In the genomic region with DNA sequence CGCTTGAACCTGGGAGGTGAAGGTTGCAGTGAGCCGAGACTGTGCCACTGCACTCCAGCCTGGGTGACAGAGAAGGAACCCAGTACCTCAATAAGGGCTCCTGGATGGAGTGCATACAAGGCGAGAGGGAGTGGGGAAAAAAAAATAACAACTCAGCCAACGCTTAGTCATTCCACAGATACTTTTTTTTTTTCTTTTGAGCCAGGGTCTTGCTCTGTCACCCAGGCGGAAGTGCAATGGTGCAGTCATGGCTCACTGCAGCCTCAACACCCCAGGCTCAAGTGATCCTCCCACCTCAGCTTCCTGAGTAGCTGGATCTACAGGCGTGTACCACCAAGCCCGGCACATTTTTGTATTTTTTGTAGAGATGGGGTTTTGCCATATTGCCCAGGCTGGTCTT, we compare ENCODE assay signal across 12 cellular contexts. TPM values are rescaled to one million over a fixed set of nuclear protein-coding genes. Genes with fewer than 3 reads are reported as not detected.
DNase-seq lines count a peak whose midpoint lies in the region; ATAC-seq, FAIRE-seq and TF ChIP-seq lines count a peak whose summit lies in the region.
"Had no signal": no experiment of that assay in that cellular context is flagged by ENCODE, and none has a peak within 500 bp of the region (broad histone marks: within the 10 kb centered on the region; RNA-seq: fewer than 3 reads in every experiment).

No MANE protein-coding gene starts in this region.

- no peaks in the 10 kb centered on the region for H3K79me2 ChIP-seq in K562 (ENCODE audit: control insufficient read depth, insufficient read depth, low read length)

- no peaks in the 10 kb centered on the region for H3K36me3 ChIP-seq in K562 (ENCODE audit: control insufficient read depth, insufficient read depth, low read length)
- H3K36me3 ChIP-seq: stomach had no signal

- peak; percentile 78 for FAIRE-seq in GM18507 (lab: Jason Lieb, UNC)
- FAIRE-seq in K562 (lab: Jason Lieb, UNC), result peak; percentile 26
- FAIRE-seq: endometrium had no signal

- no peak for TF ChIP-seq EP300 in K562 (IDR thresholded peaks at IDR 0.05; ENCODE audit: low read length)

- TF ChIP-seq POLR2A in K562 (conservative IDR thresholded peaks at IDR 0.05), result no peak

- H3K9me1 ChIP-seq in K562 (ENCODE audit: control insufficient read depth, insufficient read depth, low read length), result no peaks in the 10 kb centered on the region

- H2AFZ ChIP-seq in K562 (ENCODE audit: low read depth, low read length), result no peak overlapping the region

- no peak for TF ChIP-seq CTCF in K562 (IDR thresholded peaks at IDR 0.05 in 2 of 3, conservative IDR thresholded peaks at IDR 0.05 in 1 of 3; ENCODE audit: insufficient read depth in 2 of 3, low read depth in 1 of 3, low read length in 3 of 3)
- TF ChIP-seq CTCF in retinal pigment epithelial cell (conservative IDR thresholded peaks at IDR 0.05; ENCODE audit: low read depth, low read length), result no peak

- in situ Hi-C loops in K562 (cut with MboI), result no loop called here

- DNase-seq in GM18507 (ENCODE audit: extremely low spot score, insufficient read length, low read depth) (no peak), HT1080 (ENCODE audit: low read depth) (peak; percentile 93), K562 (ENCODE audit: extremely low read depth in 1 of 4, low spot score in 3 of 4) (peak in 1 of 4 experiments; percentile 15), retinal pigment epithelial cell (ENCODE audit: low read depth) (peak; percentile 24), NCI-H526 (lab: John Stamatoyannopoulos, UW) (no peak), cerebellar nuclear complex (lab: John Stamatoyannopoulos, UW) (no peak)
- DNase-seq: DND-41, NCI-H2171 treated with DMSO at 0.1 percent for 48 hours, RPMI8226, stomach had no signal

- no peak for TF ChIP-seq RAD21 in K562 (CRISPR knock-in tag; conservative IDR thresholded peaks at IDR 0.05 in 1 of 2, IDR thresholded peaks at IDR 0.05 in 1 of 2)

- no peak overlapping the region for H3K9ac ChIP-seq in K562 (ENCODE audit: insufficient read depth in 1 of 2, low read depth in 2 of 2, low read length in 2 of 2)

- H3K4me1 ChIP-seq in K562 (replicated peaks in 1 of 2; ENCODE audit: control insufficient read depth in 2 of 2, insufficient read depth in 2 of 2, low read length in 2 of 2), result peaks cover 5 to 13% of the 10 kb centered on the region in 2 experiments; a peak in 4 of 5 replicates

- H4K20me1 ChIP-seq in K562 (replicated peaks; ENCODE audit: control insufficient read depth, insufficient read depth, low read length), result peaks cover 1% of the 10 kb centered on the region; the same call in 1 of the 2 replicates

- CTCF ChIA-PET in K562 (lab: Yijun Ruan, JAX; ENCODE audit: low intra/inter-chr PET ratio), result interaction anchor here (0.7 kb wide), 1 partner anchor 97 kb away, joined by 3 read pairs; no protein-coding TSS in a partner anchor

- BruUV-seq in K562 (replicated peaks; lab: Mats Ljungman, UMichigan), result no TSS peak

- H3K4me2 ChIP-seq in K562 (ENCODE audit: insufficient read depth, low read length), result no peak overlapping the region

- H3K4me3 ChIP-seq in K562, result no peak overlapping the region
- no peak overlapping the region for H3K4me3 ChIP-seq in retinal pigment epithelial cell (ENCODE audit: low read length)
- H3K4me3 ChIP-seq: stomach had no signal

- POLR2A ChIA-PET in K562 (lab: Yijun Ruan, JAX), result interaction anchor here (0.6 kb wide), 1 partner anchor 36 kb away, joined by 3 read pairs; no protein-coding TSS in a partner anchor

- ATAC-seq in K562, result no peak
- no peak for ATAC-seq in GM19035 (IDR thresholded peaks at IDR 0.05; ENCODE audit: unreplicated experiment)

- WGBS in K562 (ENCODE audit: insufficient coverage, low coverage, missing lambda C conversion rate), result 10% methylated on average over 7 of the region's 7 CpGs

- no peaks in the 10 kb centered on the region for H3K9me3 ChIP-seq in K562 (replicated peaks; ENCODE audit: control insufficient read depth, insufficient read depth, low read depth, low read length)
- H3K9me3 ChIP-seq: stomach had no signal

- intact Hi-C loops in K562 (cut with micrococcal nuclease), result no loop called here

- H3K27ac ChIP-seq in K562 (ENCODE audit: extremely low read depth, low read depth, low read length), result no peak overlapping the region

- H3K27me3 ChIP-seq in K562 (ENCODE audit: control insufficient read depth in 2 of 2, insufficient read depth in 2 of 2, low read length in 2 of 2), result peaks cover 7 to 48% of the 10 kb centered on the region in 2 experiments; a peak in 4 of 5 replicates
- H3K27me3 ChIP-seq: stomach had no signal

TF ChIP-seq in K562, 482 proteins besides CTCF, POLR2A, EP300 and RAD21:
- TF ChIP-seq MTA3 (IDR thresholded peaks at IDR 0.05; ENCODE audit: borderline replicate concordance) (no peak), NFE2 (IDR thresholded peaks at IDR 0.05; ENCODE audit: low read depth) (peak; percentile 26; the same call in 1 of the 2 replicates), ZNF384 (IDR thresholded peaks at IDR 0.05; ENCODE audit: low read depth, low read length) (peak; percentile 81), HDAC3 (IDR thresholded peaks at IDR 0.05; ENCODE audit: borderline replicate concordance, partially characterized antibody) (no peak)

RNA-seq across cellular contexts. Expression of gene GGTA1, which starts 59.5 kb away (rescaled TPM):
- total RNA-seq in HT1080 (2014; rRNA removed; shearing (Covaris generic)), result not detected in 2 replicates
- not detected in 2 replicates for polyA plus RNA-seq in HT1080 (2015; cell fraction: cytosol; rRNA removed)
- not detected in 2 replicates for polyA plus RNA-seq in HT1080 (2015; cell fraction: nucleus; rRNA removed)
- total RNA-seq in K562 (2011; cell fraction: chromatin; rRNA removed; ENCODE audit: low replicate concordance), result not detected in 2 replicates
- not detected in 2 replicates for total RNA-seq in K562 (2011; cell fraction: nucleolus; rRNA removed)
- total RNA-seq in K562 (2011; cell fraction: nucleoplasm; rRNA removed), result not detected in 2 replicates
- total RNA-seq in K562 (2014; rRNA removed) (not detected in 2 replicates), K562 (2014; rRNA removed; fragmentation: Illumina TruSeq; extraction: Trizol) (not detected in 2 replicates), K562 (2015; rRNA removed; fragmentation: Illumina TruSeq; extraction: Trizol) (not detected in 2 replicates), K562 (2021) (not detected in 2 replicates)
- polyA plus RNA-seq in K562 (2011; rRNA removed) (not detected in 2 replicates), K562 (2014; fragmentation: Illumina TruSeq; extraction: Trizol) (not detected in 2 replicates), K562 (2014; fragmentation: Nextera tagmentation; extraction: Ambion mirVana) (under 1 TPM; 0.04 to 0.15 TPM), K562 (2014; rRNA removed) (not detected in 2 replicates)
- polyA plus RNA-seq in K562 (2011; cell fraction: cytosol; rRNA removed), result not detected in 2 replicates
- not detected in 2 replicates for polyA plus RNA-seq in K562 (2011; cell fraction: nucleus; rRNA removed)
- 0.15 and 0.20 TPM in 2 replicates for polyA plus RNA-seq in K562 (2012)
- polyA minus RNA-seq in K562 (2011; rRNA and poly(A)+ RNA removed), result not detected in 2 replicates
- polyA minus RNA-seq in K562 (2011; cell fraction: cytosol; rRNA and poly(A)+ RNA removed), result not detected in 2 replicates
- polyA minus RNA-seq in K562 (2011; cell fraction: nucleus; rRNA and poly(A)+ RNA removed), result not detected in 2 replicates

Comparison
In these comparisons a context has a peak if more than half of its experiments do, and no peak if none do; other contexts are left out.
1. DNase-seq: peak in HT1080 (single experiment) and retinal pigment epithelial cell (single experiment); none in GM18507 (single experiment), NCI-H526 (0 of 2) and cerebellar nuclear complex (0 of 2).